1 cellular context compared by ENCODE assay signal in the genomic region with DNA sequence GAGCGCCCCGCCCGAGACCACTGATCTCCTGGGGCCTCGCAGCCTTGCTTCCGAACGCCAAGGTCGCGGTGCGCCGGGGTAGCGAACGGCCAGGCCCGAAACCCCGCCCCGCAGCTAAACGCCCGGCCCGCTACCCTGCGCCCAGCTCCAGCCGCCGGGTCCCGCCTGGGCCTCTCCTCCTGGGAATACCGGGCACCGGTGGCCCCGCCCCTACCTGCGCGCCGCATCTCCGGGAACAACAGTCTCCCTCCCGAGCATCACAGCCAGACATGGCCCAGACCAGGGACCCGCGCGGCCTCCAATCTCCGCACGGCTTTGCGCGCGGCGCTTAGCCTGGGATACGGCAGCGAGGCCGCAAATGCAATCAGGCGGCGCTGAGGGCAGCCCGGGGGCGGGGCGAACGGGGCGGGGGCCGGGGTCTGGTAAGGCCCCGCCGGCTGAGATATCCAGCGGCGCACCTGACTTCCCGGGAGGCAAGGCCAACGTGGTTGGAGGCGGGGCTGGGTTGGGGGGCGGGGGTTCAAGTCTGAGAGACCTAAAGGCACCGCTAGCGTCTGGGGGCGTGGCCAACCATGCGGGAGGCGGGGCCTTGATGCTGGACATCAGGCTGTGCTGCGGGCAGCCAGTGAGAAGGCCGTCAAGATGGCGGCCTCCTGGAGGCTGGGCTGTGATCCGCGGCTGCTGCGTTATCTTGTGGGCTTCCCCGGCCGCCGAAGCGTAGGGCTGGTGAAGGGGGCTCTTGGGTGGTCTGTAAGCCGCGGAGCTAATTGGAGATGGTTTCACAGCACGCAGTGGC.
TF ChIP-seq lines count a peak whose summit lies in the region.

A gene with protein sequence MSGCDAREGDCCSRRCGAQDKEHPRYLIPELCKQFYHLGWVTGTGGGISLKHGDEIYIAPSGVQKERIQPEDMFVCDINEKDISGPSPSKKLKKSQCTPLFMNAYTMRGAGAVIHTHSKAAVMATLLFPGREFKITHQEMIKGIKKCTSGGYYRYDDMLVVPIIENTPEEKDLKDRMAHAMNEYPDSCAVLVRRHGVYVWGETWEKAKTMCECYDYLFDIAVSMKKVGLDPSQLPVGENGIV (minus strand): TSS at position 366 of the 796 bp plus-strand sequence. CDS start 95 bp downstream, at position 271.
A gene (plus strand): TSS at position 605 of the 796 bp plus-strand sequence. CDS start 38 bp downstream, at position 643.

TF ChIP-seq in K562, 482 proteins besides CTCF, POLR2A, EP300 and RAD21 (continued from another document and continues in another):
- TF ChIP-seq, protein P1, sequence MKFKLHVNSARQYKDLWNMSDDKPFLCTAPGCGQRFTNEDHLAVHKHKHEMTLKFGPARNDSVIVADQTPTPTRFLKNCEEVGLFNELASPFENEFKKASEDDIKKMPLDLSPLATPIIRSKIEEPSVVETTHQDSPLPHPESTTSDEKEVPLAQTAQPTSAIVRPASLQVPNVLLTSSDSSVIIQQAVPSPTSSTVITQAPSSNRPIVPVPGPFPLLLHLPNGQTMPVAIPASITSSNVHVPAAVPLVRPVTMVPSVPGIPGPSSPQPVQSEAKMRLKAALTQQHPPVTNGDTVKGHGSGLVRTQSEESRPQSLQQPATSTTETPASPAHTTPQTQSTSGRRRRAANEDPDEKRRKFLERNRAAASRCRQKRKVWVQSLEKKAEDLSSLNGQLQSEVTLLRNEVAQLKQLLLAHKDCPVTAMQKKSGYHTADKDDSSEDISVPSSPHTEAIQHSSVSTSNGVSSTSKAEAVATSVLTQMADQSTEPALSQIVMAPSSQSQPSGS (CRISPR knock-in tag; IDR thresholded peaks at IDR 0.05): no peak
- TF ChIP-seq, protein P2, sequence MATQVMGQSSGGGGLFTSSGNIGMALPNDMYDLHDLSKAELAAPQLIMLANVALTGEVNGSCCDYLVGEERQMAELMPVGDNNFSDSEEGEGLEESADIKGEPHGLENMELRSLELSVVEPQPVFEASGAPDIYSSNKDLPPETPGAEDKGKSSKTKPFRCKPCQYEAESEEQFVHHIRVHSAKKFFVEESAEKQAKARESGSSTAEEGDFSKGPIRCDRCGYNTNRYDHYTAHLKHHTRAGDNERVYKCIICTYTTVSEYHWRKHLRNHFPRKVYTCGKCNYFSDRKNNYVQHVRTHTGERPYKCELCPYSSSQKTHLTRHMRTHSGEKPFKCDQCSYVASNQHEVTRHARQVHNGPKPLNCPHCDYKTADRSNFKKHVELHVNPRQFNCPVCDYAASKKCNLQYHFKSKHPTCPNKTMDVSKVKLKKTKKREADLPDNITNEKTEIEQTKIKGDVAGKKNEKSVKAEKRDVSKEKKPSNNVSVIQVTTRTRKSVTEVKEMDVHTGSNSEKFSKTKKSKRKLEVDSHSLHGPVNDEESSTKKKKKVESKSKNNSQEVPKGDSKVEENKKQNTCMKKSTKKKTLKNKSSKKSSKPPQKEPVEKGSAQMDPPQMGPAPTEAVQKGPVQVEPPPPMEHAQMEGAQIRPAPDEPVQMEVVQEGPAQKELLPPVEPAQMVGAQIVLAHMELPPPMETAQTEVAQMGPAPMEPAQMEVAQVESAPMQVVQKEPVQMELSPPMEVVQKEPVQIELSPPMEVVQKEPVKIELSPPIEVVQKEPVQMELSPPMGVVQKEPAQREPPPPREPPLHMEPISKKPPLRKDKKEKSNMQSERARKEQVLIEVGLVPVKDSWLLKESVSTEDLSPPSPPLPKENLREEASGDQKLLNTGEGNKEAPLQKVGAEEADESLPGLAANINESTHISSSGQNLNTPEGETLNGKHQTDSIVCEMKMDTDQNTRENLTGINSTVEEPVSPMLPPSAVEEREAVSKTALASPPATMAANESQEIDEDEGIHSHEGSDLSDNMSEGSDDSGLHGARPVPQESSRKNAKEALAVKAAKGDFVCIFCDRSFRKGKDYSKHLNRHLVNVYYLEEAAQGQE (CRISPR knock-in tag; IDR thresholded peaks at IDR 0.05; ENCODE audit: low read depth): peak; percentile 68; the same call in 1 of the 2 replicates
- TF ChIP-seq DPF2 (IDR thresholded peaks at IDR 0.05) (no peak), SIX5 (IDR thresholded peaks at IDR 0.05; ENCODE audit: borderline replicate concordance in 1 of 2, insufficient read depth in 1 of 2, low read depth in 1 of 2, low read length in 2 of 2) (no peak), XRCC3 (IDR thresholded peaks at IDR 0.05) (no peak), NR2F6 (CRISPR knock-in tag; IDR thresholded peaks at IDR 0.05) (peak; percentile 67; the same call in 1 of the 2 replicates), ZNF354B (CRISPR knock-in tag; IDR thresholded peaks at IDR 0.05) (no peak), KAT2B (IDR thresholded peaks at IDR 0.05; ENCODE audit: low read depth, low read length) (no peak), NELFE (IDR thresholded peaks at IDR 0.05; ENCODE audit: insufficient read depth, insufficient read length) (no peak), YBX1 (IDR thresholded peaks at IDR 0.05) (no peak), STAT5B (CRISPR knock-in tag; IDR thresholded peaks at IDR 0.05) (no peak), ZNF253 (CRISPR knock-in tag; conservative IDR thresholded peaks at IDR 0.05) (no peak), ZNF175 (CRISPR knock-in tag; IDR thresholded peaks at IDR 0.05; ENCODE audit: low read depth) (no peak), SP2 (IDR thresholded peaks at IDR 0.05; ENCODE audit: extremely low read depth, low read depth, low read length, poor library complexity, severe bottlenecking) (no peak), HDAC1 (IDR thresholded peaks at IDR 0.05) (peak in 1 of 2 experiments; percentile 38; a peak in 2 of 4 replicates), POLR3A (IDR thresholded peaks at IDR 0.05; ENCODE audit: borderline replicate concordance, extremely low read depth, insufficient read depth, insufficient read length) (no peak), RBM15 (IDR thresholded peaks at IDR 0.05; ENCODE audit: insufficient read depth, low read length) (no peak), BRCA1 (IDR thresholded peaks at IDR 0.05) (no peak), BRCA1 (CRISPR knock-in tag; IDR thresholded peaks at IDR 0.05) (no peak), KLF13 (tag; IDR thresholded peaks at IDR 0.05; ENCODE audit: borderline replicate concordance, low read depth) (no peak), NFATC3 (IDR thresholded peaks at IDR 0.05) (no peak), RBBP5 (IDR thresholded peaks at IDR 0.05; ENCODE audit: borderline replicate concordance, insufficient read depth, low read length, poor library complexity, severe bottlenecking) (peak; percentile 82), HSF4 (CRISPR knock-in tag; IDR thresholded peaks at IDR 0.05; ENCODE audit: borderline replicate concordance) (no peak), TAF9B (IDR thresholded peaks at IDR 0.05; ENCODE audit: partially characterized antibody) (peak; percentile 69), PCBP1 (IDR thresholded peaks at IDR 0.05; ENCODE audit: low read depth, low read length, poor library complexity, severe bottlenecking) (no peak), TRIM24 (IDR thresholded peaks at IDR 0.05) (no peak), KDM4B (IDR thresholded peaks at IDR 0.05; ENCODE audit: borderline replicate concordance in 2 of 2, low read depth in 1 of 2) (no peak), SLC30A9 (CRISPR knock-in tag; IDR thresholded peaks at IDR 0.05) (no peak)
- TF ChIP-seq, protein P3, sequence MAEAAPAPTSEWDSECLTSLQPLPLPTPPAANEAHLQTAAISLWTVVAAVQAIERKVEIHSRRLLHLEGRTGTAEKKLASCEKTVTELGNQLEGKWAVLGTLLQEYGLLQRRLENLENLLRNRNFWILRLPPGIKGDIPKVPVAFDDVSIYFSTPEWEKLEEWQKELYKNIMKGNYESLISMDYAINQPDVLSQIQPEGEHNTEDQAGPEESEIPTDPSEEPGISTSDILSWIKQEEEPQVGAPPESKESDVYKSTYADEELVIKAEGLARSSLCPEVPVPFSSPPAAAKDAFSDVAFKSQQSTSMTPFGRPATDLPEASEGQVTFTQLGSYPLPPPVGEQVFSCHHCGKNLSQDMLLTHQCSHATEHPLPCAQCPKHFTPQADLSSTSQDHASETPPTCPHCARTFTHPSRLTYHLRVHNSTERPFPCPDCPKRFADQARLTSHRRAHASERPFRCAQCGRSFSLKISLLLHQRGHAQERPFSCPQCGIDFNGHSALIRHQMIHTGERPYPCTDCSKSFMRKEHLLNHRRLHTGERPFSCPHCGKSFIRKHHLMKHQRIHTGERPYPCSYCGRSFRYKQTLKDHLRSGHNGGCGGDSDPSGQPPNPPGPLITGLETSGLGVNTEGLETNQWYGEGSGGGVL (CRISPR knock-in tag; IDR thresholded peaks at IDR 0.05): no peak
- TF ChIP-seq, protein P4, sequence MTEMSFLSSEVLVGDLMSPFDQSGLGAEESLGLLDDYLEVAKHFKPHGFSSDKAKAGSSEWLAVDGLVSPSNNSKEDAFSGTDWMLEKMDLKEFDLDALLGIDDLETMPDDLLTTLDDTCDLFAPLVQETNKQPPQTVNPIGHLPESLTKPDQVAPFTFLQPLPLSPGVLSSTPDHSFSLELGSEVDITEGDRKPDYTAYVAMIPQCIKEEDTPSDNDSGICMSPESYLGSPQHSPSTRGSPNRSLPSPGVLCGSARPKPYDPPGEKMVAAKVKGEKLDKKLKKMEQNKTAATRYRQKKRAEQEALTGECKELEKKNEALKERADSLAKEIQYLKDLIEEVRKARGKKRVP (CRISPR knock-in tag; IDR thresholded peaks at IDR 0.05): 0 out of 2 replicates have a peak, but pooled peaks have one; percentile 48
- TF ChIP-seq, protein P5, sequence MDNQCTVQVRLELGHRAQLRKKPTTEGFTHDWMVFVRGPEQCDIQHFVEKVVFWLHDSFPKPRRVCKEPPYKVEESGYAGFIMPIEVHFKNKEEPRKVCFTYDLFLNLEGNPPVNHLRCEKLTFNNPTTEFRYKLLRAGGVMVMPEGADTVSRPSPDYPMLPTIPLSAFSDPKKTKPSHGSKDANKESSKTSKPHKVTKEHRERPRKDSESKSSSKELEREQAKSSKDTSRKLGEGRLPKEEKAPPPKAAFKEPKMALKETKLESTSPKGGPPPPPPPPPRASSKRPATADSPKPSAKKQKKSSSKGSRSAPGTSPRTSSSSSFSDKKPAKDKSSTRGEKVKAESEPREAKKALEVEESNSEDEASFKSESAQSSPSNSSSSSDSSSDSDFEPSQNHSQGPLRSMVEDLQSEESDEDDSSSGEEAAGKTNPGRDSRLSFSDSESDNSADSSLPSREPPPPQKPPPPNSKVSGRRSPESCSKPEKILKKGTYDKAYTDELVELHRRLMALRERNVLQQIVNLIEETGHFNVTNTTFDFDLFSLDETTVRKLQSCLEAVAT (IDR thresholded peaks at IDR 0.05): peak in 1 of 2 experiments; percentile 71; a peak in 1 of 4 replicates
- TF ChIP-seq, protein P6, sequence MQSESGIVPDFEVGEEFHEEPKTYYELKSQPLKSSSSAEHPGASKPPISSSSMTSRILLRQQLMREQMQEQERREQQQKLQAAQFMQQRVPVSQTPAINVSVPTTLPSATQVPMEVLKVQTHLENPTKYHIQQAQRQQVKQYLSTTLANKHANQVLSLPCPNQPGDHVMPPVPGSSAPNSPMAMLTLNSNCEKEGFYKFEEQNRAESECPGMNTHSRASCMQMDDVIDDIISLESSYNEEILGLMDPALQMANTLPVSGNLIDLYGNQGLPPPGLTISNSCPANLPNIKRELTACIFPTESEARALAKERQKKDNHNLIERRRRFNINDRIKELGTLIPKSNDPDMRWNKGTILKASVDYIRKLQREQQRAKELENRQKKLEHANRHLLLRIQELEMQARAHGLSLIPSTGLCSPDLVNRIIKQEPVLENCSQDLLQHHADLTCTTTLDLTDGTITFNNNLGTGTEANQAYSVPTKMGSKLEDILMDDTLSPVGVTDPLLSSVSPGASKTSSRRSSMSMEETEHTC (IDR thresholded peaks at IDR 0.05): 0 out of 2 replicates have a peak, but pooled peaks have one; percentile 16
- TF ChIP-seq, protein P7, sequence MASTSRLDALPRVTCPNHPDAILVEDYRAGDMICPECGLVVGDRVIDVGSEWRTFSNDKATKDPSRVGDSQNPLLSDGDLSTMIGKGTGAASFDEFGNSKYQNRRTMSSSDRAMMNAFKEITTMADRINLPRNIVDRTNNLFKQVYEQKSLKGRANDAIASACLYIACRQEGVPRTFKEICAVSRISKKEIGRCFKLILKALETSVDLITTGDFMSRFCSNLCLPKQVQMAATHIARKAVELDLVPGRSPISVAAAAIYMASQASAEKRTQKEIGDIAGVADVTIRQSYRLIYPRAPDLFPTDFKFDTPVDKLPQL (IDR thresholded peaks at IDR 0.05; ENCODE audit: extremely low read depth, insufficient read length): no peak
- TF ChIP-seq, protein P8, sequence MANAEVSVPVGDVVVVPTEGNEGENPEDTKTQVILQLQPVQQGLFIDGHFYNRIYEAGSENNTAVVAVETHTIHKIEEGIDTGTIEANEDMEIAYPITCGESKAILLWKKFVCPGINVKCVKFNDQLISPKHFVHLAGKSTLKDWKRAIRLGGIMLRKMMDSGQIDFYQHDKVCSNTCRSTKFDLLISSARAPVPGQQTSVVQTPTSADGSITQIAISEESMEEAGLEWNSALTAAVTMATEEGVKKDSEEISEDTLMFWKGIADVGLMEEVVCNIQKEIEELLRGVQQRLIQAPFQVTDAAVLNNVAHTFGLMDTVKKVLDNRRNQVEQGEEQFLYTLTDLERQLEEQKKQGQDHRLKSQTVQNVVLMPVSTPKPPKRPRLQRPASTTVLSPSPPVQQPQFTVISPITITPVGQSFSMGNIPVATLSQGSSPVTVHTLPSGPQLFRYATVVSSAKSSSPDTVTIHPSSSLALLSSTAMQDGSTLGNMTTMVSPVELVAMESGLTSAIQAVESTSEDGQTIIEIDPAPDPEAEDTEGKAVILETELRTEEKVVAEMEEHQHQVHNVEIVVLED (CRISPR knock-in tag; IDR thresholded peaks at IDR 0.05): no peak
- TF ChIP-seq, protein P9, sequence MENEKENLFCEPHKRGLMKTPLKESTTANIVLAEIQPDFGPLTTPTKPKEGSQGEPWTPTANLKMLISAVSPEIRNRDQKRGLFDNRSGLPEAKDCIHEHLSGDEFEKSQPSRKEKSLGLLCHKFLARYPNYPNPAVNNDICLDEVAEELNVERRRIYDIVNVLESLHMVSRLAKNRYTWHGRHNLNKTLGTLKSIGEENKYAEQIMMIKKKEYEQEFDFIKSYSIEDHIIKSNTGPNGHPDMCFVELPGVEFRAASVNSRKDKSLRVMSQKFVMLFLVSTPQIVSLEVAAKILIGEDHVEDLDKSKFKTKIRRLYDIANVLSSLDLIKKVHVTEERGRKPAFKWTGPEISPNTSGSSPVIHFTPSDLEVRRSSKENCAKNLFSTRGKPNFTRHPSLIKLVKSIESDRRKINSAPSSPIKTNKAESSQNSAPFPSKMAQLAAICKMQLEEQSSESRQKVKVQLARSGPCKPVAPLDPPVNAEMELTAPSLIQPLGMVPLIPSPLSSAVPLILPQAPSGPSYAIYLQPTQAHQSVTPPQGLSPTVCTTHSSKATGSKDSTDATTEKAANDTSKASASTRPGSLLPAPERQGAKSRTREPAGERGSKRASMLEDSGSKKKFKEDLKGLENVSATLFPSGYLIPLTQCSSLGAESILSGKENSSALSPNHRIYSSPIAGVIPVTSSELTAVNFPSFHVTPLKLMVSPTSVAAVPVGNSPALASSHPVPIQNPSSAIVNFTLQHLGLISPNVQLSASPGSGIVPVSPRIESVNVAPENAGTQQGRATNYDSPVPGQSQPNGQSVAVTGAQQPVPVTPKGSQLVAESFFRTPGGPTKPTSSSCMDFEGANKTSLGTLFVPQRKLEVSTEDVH (IDR thresholded peaks at IDR 0.05; ENCODE audit: low read depth, partially characterized antibody): no peak
